In the genomic region with DNA sequence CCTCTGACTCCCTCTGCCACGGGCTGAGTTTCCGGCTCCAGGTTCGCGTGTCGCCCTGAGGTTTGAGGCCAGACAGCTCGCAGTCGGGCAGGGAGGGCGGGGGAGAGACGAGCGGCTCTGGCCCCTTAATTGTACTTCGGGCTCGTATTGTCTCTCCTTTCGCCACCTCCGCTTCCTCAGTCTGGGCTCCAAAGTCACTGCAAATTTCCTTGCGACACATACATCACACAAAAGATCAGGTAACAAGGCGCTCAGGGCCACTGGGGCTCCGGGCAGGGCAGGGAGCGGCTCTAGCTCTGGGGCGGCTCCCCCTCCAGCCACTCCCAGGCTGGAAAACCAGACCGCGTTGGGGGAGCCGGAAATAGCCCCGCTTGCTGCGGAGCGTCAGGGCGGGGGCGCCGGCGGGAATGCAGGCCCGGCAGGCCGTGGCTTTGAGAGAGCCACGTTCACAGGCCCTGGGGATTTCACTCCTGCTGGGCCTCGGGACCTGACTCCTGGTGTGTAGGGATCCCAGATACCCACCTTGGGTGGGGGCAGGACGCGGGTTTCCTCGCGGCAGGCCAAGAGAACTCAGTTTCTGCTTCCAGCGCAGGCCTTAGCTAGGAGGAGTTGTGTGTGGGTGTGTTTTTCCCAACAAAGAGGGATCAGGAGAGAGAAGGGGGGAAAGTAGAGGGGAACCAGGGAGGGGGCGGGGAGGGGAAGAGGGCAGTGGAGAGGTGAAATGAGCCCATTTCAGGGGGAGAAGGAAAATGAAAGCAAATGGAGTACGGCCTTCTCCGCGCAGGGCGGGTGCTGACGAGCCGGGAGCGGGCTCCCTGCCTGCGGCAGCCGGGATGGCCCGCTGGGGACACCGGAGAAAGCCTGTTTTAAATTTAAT, we compare ENCODE assay signal across 8 cellular contexts. TPM values are rescaled to one million over a fixed set of nuclear protein-coding genes. Genes with fewer than 3 reads are reported as not detected.
DNase-seq lines count a peak whose midpoint lies in the region; ATAC-seq, FAIRE-seq and TF ChIP-seq lines count a peak whose summit lies in the region.

No MANE protein-coding gene starts in this region.

- TF ChIP-seq CTCF in kidney (IDR thresholded peaks at IDR 0.05; ENCODE audit: borderline replicate concordance, extremely low read depth, insufficient read depth) (no peak), GM20000 (IDR thresholded peaks at IDR 0.05; ENCODE audit: extremely low read depth, missing control alignments) (no peak)

- CTCF ChIA-PET in CD4-positive, alpha-beta memory T cell (lab: Charles Lee; ENCODE audit: partially characterized antibody) = no interaction called here

- no peak for FAIRE-seq in kidney (lab: Jason Lieb, UNC)

- ATAC-seq in GM21825 (IDR thresholded peaks at IDR 0.05; ENCODE audit: unreplicated experiment) (no peak), HG03039 (IDR thresholded peaks at IDR 0.05; ENCODE audit: unreplicated experiment) (no peak)

- H3K27ac ChIP-seq in CD4-positive, alpha-beta memory T cell (ENCODE audit: low read depth, low read length) = no peak overlapping the region
- peak overlapping the region; percentile 87 to 93 for H3K27ac ChIP-seq in kidney (ENCODE audit: low read depth in 2 of 2, low read length in 2 of 2)
- H3K27ac ChIP-seq in stomach smooth muscle (ENCODE audit: low read length) = no peak overlapping the region

- POLR2A ChIA-PET in CD4-positive, alpha-beta memory T cell (lab: Charles Lee; ENCODE audit: partially characterized antibody) = interaction anchor here (0.6 kb wide), 1 partner anchor 39 kb away, joined by 3 read pairs; no protein-coding TSS in a partner anchor

- H3K9me3 Mint-ChIP-seq in CD4-positive, alpha-beta memory T cell = peaks cover 0 to 11% (median 1%) of the 10 kb centered on the region in 8 donors
- H3K9me3 Mint-ChIP-seq in activated naive CD4-positive, alpha-beta T cell treated with anti-CD3 and anti-CD28 coated beads, Interleukin-2, amount 50 U/mL, for 24 hours = no peaks in the 10 kb centered on the region

- H3K36me3 ChIP-seq in CD4-positive, alpha-beta memory T cell (ENCODE audit: insufficient read depth, low read length) = no peaks in the 10 kb centered on the region
- H3K36me3 ChIP-seq in kidney (ENCODE audit: control insufficient read depth in 1 of 2, insufficient read depth in 2 of 2, low read length in 2 of 2) (no peaks in the 10 kb centered on the region), stomach smooth muscle (ENCODE audit: control insufficient read depth in 2 of 2, insufficient read depth in 2 of 2, low read length in 2 of 2) (no peaks in the 10 kb centered on the region)

- H3K9ac ChIP-seq in kidney (ENCODE audit: low read length in 2 of 2) (peak overlapping the region; percentile 91 to 95), stomach smooth muscle (ENCODE audit: low read length in 2 of 2) (peak overlapping the region in 1 of 2 donors; percentile 50)

- H3K4me1 ChIP-seq in CD4-positive, alpha-beta memory T cell (ENCODE audit: insufficient read depth, low read length) = peaks cover 42% of the 10 kb centered on the region
- H3K4me1 ChIP-seq in kidney (ENCODE audit: control insufficient read depth in 1 of 2, insufficient read depth in 1 of 2, low read depth in 1 of 2, low read length in 2 of 2) (peaks cover 18 to 22% of the 10 kb centered on the region in 2 donors), stomach smooth muscle (ENCODE audit: control insufficient read depth, insufficient read depth, low read length) (peaks cover 31% of the 10 kb centered on the region)

- no peak for DNase-seq in CD4-positive, alpha-beta memory T cell
- peak; percentile 88 for DNase-seq in KBM-7
- DNase-seq in kidney = peak; percentile 93
- DNase-seq in GM20000 (ENCODE audit: low spot score) = no peak

- H3K9me3 ChIP-seq in CD4-positive, alpha-beta memory T cell (ENCODE audit: control insufficient read depth in 1 of 2, low read length in 2 of 2) = no peaks in the 10 kb centered on the region
- H3K9me3 ChIP-seq in kidney (ENCODE audit: control insufficient read depth in 1 of 2, low read length in 2 of 2) (no peaks in the 10 kb centered on the region), stomach smooth muscle (ENCODE audit: control insufficient read depth in 2 of 2, low read length in 2 of 2) (peaks cover 0 to 4% of the 10 kb centered on the region in 2 donors)

- peak overlapping the region; percentile 71 to 89 (median 82) for H3K4me3 Mint-ChIP-seq in CD4-positive, alpha-beta memory T cell
- H3K4me3 Mint-ChIP-seq in activated naive CD4-positive, alpha-beta T cell treated with anti-CD3 and anti-CD28 coated beads, Interleukin-2, amount 50 U/mL, for 24 hours = peak overlapping the region; percentile 87

- peak overlapping the region; percentile 29 to 64 for H3K4me3 ChIP-seq in CD4-positive, alpha-beta memory T cell (ENCODE audit: low read length in 2 of 2)
- H3K4me3 ChIP-seq in kidney (ENCODE audit: low read length in 2 of 2) (peak overlapping the region; percentile 75 to 88), stomach smooth muscle (ENCODE audit: low read length in 2 of 2) (peak overlapping the region; percentile 68 to 71)

- H3K36me3 Mint-ChIP-seq in CD4-positive, alpha-beta memory T cell = no peaks in the 10 kb centered on the region
- no peaks in the 10 kb centered on the region for H3K36me3 Mint-ChIP-seq in activated naive CD4-positive, alpha-beta T cell treated with anti-CD3 and anti-CD28 coated beads, Interleukin-2, amount 50 U/mL, for 24 hours

- H3K27me3 ChIP-seq in CD4-positive, alpha-beta memory T cell (ENCODE audit: insufficient read depth, low read length) = peaks cover 92% of the 10 kb centered on the region
- peaks cover 88 to 99% of the 10 kb centered on the region in 2 donors for H3K27me3 ChIP-seq in stomach smooth muscle (ENCODE audit: control insufficient read depth in 1 of 2, insufficient read depth in 2 of 2, low read length in 2 of 2)

- intact Hi-C loops in CD4-positive, alpha-beta memory T cell (cut with micrococcal nuclease) = loop anchor here (10.0 kb wide), 1 partner anchor 359 kb away; no protein-coding TSS in a partner anchor
- intact Hi-C loops in kidney (cut with DNase I) = no loop called here

- peaks cover 10 to 68% (median 29%) of the 10 kb centered on the region in 4 donors for H3K4me1 Mint-ChIP-seq in CD4-positive, alpha-beta memory T cell
- peaks cover 50% of the 10 kb centered on the region for H3K4me1 Mint-ChIP-seq in activated naive CD4-positive, alpha-beta T cell treated with anti-CD3 and anti-CD28 coated beads, Interleukin-2, amount 50 U/mL, for 24 hours

- in situ Hi-C loops in KBM-7 (cut with MboI; ENCODE audit: low pct_unique_long_range_greater_than_20kb, low sequenced_read_pairs) = no loop called here

- peaks cover 74 to 83% of the 10 kb centered on the region in 2 donors for H3K27me3 Mint-ChIP-seq in CD4-positive, alpha-beta memory T cell
- peaks cover 68% of the 10 kb centered on the region for H3K27me3 Mint-ChIP-seq in activated naive CD4-positive, alpha-beta T cell treated with anti-CD3 and anti-CD28 coated beads, Interleukin-2, amount 50 U/mL, for 24 hours

- H3K27ac Mint-ChIP-seq in CD4-positive, alpha-beta memory T cell = peak overlapping the region in 4 of 7 donors; percentile 48 to 80 (median 72)
- H3K27ac Mint-ChIP-seq in activated naive CD4-positive, alpha-beta T cell treated with anti-CD3 and anti-CD28 coated beads, Interleukin-2, amount 50 U/mL, for 24 hours = peak overlapping the region; percentile 30

RNA-seq across cellular contexts. Expression of gene HOXC9, which starts 4.4 kb away (rescaled TPM):
- not detected for total RNA-seq in CD4-positive, alpha-beta memory T cell
- not detected for polyA plus RNA-seq in CD4-positive, alpha-beta memory T cell
- total RNA-seq in kidney = 16.5 TPM
- polyA plus RNA-seq in kidney (ENCODE audit: insufficient read depth, low read depth, low replicate concordance) = 11.7 TPM

RNA-seq across cellular contexts. Expression of gene HOXC10, which starts 10.6 kb away (rescaled TPM):
- not detected for total RNA-seq in CD4-positive, alpha-beta memory T cell
- polyA plus RNA-seq in CD4-positive, alpha-beta memory T cell = not detected
- 50.7 TPM for total RNA-seq in kidney
- 49.7 TPM for polyA plus RNA-seq in kidney (ENCODE audit: insufficient read depth, low read depth, low replicate concordance)

RNA-seq across cellular contexts. Expression of gene HOXC8, which starts 13.2 kb away (rescaled TPM):
- total RNA-seq in CD4-positive, alpha-beta memory T cell = not detected
- not detected for polyA plus RNA-seq in CD4-positive, alpha-beta memory T cell
- total RNA-seq in kidney = 9.0 TPM
- 2.1 TPM for polyA plus RNA-seq in kidney (ENCODE audit: insufficient read depth, low read depth, low replicate concordance)

RNA-seq across cellular contexts. Expression of gene HOTAIR, which starts 20.8 kb away (rescaled TPM):
- total RNA-seq in CD4-positive, alpha-beta memory T cell = not detected
- polyA plus RNA-seq in CD4-positive, alpha-beta memory T cell = not detected
- total RNA-seq in kidney = 0.76 TPM
- polyA plus RNA-seq in kidney (ENCODE audit: insufficient read depth, low read depth, low replicate concordance) = 0.52 TPM

RNA-seq across cellular contexts. Expression of gene HOXC11, which starts 22.6 kb away (rescaled TPM):
- not detected for total RNA-seq in CD4-positive, alpha-beta memory T cell
- polyA plus RNA-seq in CD4-positive, alpha-beta memory T cell = not detected
- total RNA-seq in kidney = 1.4 TPM
- 0.75 TPM for polyA plus RNA-seq in kidney (ENCODE audit: insufficient read depth, low read depth, low replicate concordance)

Comparison
In these comparisons a context has a peak if more than half of its experiments do, and no peak if none do; other contexts are left out.
1. DNase-seq: peak in KBM-7 (single experiment) and kidney (single experiment); none in CD4-positive, alpha-beta memory T cell (0 of 5) and GM20000 (single experiment).
2. H3K27ac ChIP-seq: peak in kidney (2 of 2); none in CD4-positive, alpha-beta memory T cell (single experiment) and stomach smooth muscle (single experiment).
3. RNA of gene HOXC9, which starts 4.4 kb away (total RNA-seq): 16.5 TPM in kidney (single experiment); not detected in CD4-positive, alpha-beta memory T cell; every median in the first group is over 10 times any median in the second.
4. RNA of gene HOXC10, which starts 10.6 kb away (total RNA-seq): 50.7 TPM in kidney (single experiment); not detected in CD4-positive, alpha-beta memory T cell; every median in the first group is over 10 times any median in the second.
5. Peak in every context shown above with its lines, with median percentiles within 50 percentile points of each other: H3K4me3 ChIP-seq.